In genomic region chr10:50387736-50388081, GRCh38 we compare ENCODE assay signal across 12 cellular contexts.
DNase-seq lines count a peak whose midpoint lies in the region; ATAC-seq and TF ChIP-seq lines count a peak whose summit lies in the region.
"Had no signal": no experiment of that assay in that cellular context is flagged by ENCODE, and none has a peak within 500 bp of the region (broad histone marks: within the 10 kb centered on the region; RNA-seq: fewer than 3 reads in every experiment).

No MANE protein-coding gene starts in this region.

- TF ChIP-seq CTCF in GM12865 (IDR thresholded peaks at IDR 0.05; ENCODE audit: insufficient read depth, low read depth, low read length, missing control alignments) = no peak
- TF ChIP-seq CTCF in mesothelial cell of epicardium (IDR thresholded peaks at IDR 0.05; ENCODE audit: unreplicated experiment) = no peak
- TF ChIP-seq CTCF in BE2C (IDR thresholded peaks at IDR 0.05; ENCODE audit: low read depth, low read length) = no peak

- no peak overlapping the region for H3K27ac Mint-ChIP-seq in mesothelial cell of epicardium

- no peaks in the 10 kb centered on the region for H3K9me3 Mint-ChIP-seq in mesothelial cell of epicardium

- H3K36me3 ChIP-seq in BE2C = no peaks in the 10 kb centered on the region

- H3K4me3 ChIP-seq in GM12865 (ENCODE audit: low read depth, low read length) = no peak overlapping the region
- H3K4me3 ChIP-seq in BE2C (ENCODE audit: low read depth, low read length) = no peak overlapping the region
- H3K4me3 ChIP-seq: PC-9 had no signal

- H3K4me1 Mint-ChIP-seq in mesothelial cell of epicardium = no peaks in the 10 kb centered on the region

- H3K4me1 ChIP-seq in BE2C = no peaks in the 10 kb centered on the region; the same call in 1 of the 2 replicates

- H3K9me3 ChIP-seq in BE2C = no peaks in the 10 kb centered on the region

- H3K36me3 Mint-ChIP-seq in mesothelial cell of epicardium = peaks cover 1% of the 10 kb centered on the region

- H3K4me3 Mint-ChIP-seq in mesothelial cell of epicardium = no peak overlapping the region

- no peaks in the 10 kb centered on the region for H3K27me3 Mint-ChIP-seq in mesothelial cell of epicardium (ENCODE audit: low read depth)

- ATAC-seq in GM19324 (IDR thresholded peaks at IDR 0.05; ENCODE audit: low FRiP score, unreplicated experiment) (peak; percentile 75), HG02763 (IDR thresholded peaks at IDR 0.05; ENCODE audit: unreplicated experiment) (peak; percentile 63)

- no peaks in the 10 kb centered on the region for H3K27me3 ChIP-seq in BE2C

- DNase-seq in GM12865 (ENCODE audit: low read depth) = peak; percentile 51
- peak; percentile 32 for DNase-seq in MV-4-11 (lab: John Stamatoyannopoulos, UW)
- no peak for DNase-seq in HK-2 (ENCODE audit: unreplicated experiment)
- DNase-seq in hepatic stellate cell (ENCODE audit: low spot score) = no peak
- no peak for DNase-seq in mesothelial cell of epicardium (ENCODE audit: low spot score in 2 of 2, unreplicated experiment in 2 of 2)
- no peak for DNase-seq in BE2C
- DNase-seq: AML-193; effector memory CD4-positive, alpha-beta T cell; KBM-7; PC-9 had no signal

Comparison
In these comparisons a context has a peak if more than half of its experiments do, and no peak if none do; other contexts are left out.
1. DNase-seq: peak in GM12865 (single experiment) and MV-4-11 (single experiment); none in HK-2 (single experiment), hepatic stellate cell (single experiment), mesothelial cell of epicardium (0 of 2) and BE2C (single experiment).